Comparison of ENCODE assay signal across 21 cellular contexts in genomic region chr6:6026513-6027205, GRCh38. TPM values are rescaled to one million over a fixed set of nuclear protein-coding genes. Genes with fewer than 3 reads are reported as not detected.
"Had no signal": no experiment of that assay in that cellular context is flagged by ENCODE, and none has a peak within 500 bp of the region (broad histone marks: within the 10 kb centered on the region; RNA-seq: fewer than 3 reads in every experiment).

No MANE protein-coding gene starts in this region.

- H3K27ac Mint-ChIP-seq: dendritic cell treated with granulocyte-macrophage colony-stimulating factor and Interleukin-4, amounts not matched to agents 40 ng/mL and 50 ng/mL, for 4 days; natural killer cell; neural progenitor cell; progenitor cell of endocrine pancreas had no signal

- H3K4me3 Mint-ChIP-seq: dendritic cell treated with granulocyte-macrophage colony-stimulating factor and Interleukin-4, amounts not matched to agents 40 ng/mL and 50 ng/mL, for 4 days; natural killer cell; neural progenitor cell had no signal

- ATAC-seq: left colon, mucosa of descending colon, natural killer cell, sciatic nerve had no signal

- H3K4me1 ChIP-seq: neural progenitor cell, stomach had no signal

- H3K9ac ChIP-seq: neural progenitor cell had no signal

- H3K9me3 ChIP-seq: mucosa of descending colon, ovary, stomach had no signal

- DNase-seq: cerebellar nuclear complex; glutamatergic neuron; kidney; left colon; mammary epithelial cell; mucosa of descending colon; natural killer cell; nucleus accumbens; ovary; stimulated activated CD4-positive, alpha-beta T cell treated with anti-CD3 and anti-CD28 coated beads, Interleukin-12 subunit alpha, Interleukin-12 subunit beta, amount 100 ng/mL, for 4 hours; stimulated activated naive CD4-positive, alpha-beta T cell; stomach; trophoblast cell had no signal

- H3K9me3 Mint-ChIP-seq: dendritic cell treated with granulocyte-macrophage colony-stimulating factor and Interleukin-4, amounts not matched to agents 40 ng/mL and 50 ng/mL, for 4 days; natural killer cell; neural progenitor cell had no signal

- H3K36me3 Mint-ChIP-seq: natural killer cell, neural progenitor cell had no signal

- H3K4me1 Mint-ChIP-seq: natural killer cell, neural progenitor cell had no signal

- H3K36me3 ChIP-seq: cardiac muscle cell, neural progenitor cell, ovary, stomach had no signal

- H3K27ac ChIP-seq: cardiac muscle cell, hepatocyte, neural progenitor cell, ovary had no signal

- H3K27me3 ChIP-seq: cardiac muscle cell, neural progenitor cell, ovary had no signal

- H3K4me3 ChIP-seq: cardiac muscle cell, hepatocyte, mucosa of descending colon, neural progenitor cell, ovary, skin epidermis, stomach had no signal

RNA-seq across cellular contexts. Expression of gene NRN1, which starts 19.9 kb away (rescaled TPM):
- total RNA-seq: fibroblast of lung, hepatocyte, natural killer cell, progenitor cell of endocrine pancreas had no signal
- polyA plus RNA-seq: hepatocyte, mammary epithelial cell had no signal
